Comparison of ENCODE assay signal across 27 cellular contexts in genomic region chr4:94475794-94476193, GRCh38.
"Had no signal": no experiment of that assay in that cellular context is flagged by ENCODE, and none has a peak within 500 bp of the region (broad histone marks: within the 10 kb centered on the region; RNA-seq: fewer than 3 reads in every experiment).

No MANE protein-coding gene starts in this region.

- H3K9me3 ChIP-seq: adrenal gland, body of pancreas, neutrophil, ovary, sigmoid colon, thoracic aorta had no signal

- ATAC-seq: body of pancreas; esophagus mucosa; left cardiac atrium; stimulated activated effector memory CD8-positive, alpha-beta T cell treated with anti-CD3 and anti-CD28 coated beads, Interleukin-12 subunit alpha, Interleukin-12 subunit beta, amount 100 ng/mL, for 72 hours had no signal

- DNase-seq: activated CD4-positive, alpha-beta T cell treated with anti-CD3 and anti-CD28 coated beads for 48 hours; activated CD4-positive, alpha-beta T cell treated with anti-CD3 and anti-CD28 coated beads, Interleukin-2, amount 50 U/mL, for 48 hours; activated CD8-positive, alpha-beta memory T cell treated with anti-CD3 and anti-CD28 coated beads for 24 hours; activated effector memory CD4-positive, alpha-beta T cell treated with anti-CD3 and anti-CD28 coated beads, Interleukin-2, amount 50 U/mL, for 16 hours; activated naive CD4-positive, alpha-beta T cell treated with anti-CD3 and anti-CD28 coated beads for 36 hours; activated naive CD8-positive, alpha-beta T cell treated with anti-CD3 and anti-CD28 coated beads for 36 hours; adrenal gland; aorta; body of pancreas; cortex of kidney; endodermal cell; foreskin fibroblast; islet precursor cell; left cardiac atrium; naive B cell; nephron progenitor cell; ovary; retina; sigmoid colon; small intestine; stimulated activated CD4-positive, alpha-beta T cell treated with anti-CD3 and anti-CD28 coated beads, Interleukin-4, amount 100 ng/mL, for 24 hours; T-helper 1 cell; trophoblast cell had no signal

- H3K27me3 ChIP-seq: adrenal gland, body of pancreas, neutrophil, ovary, sigmoid colon had no signal

- H3K36me3 ChIP-seq: adrenal gland, neutrophil, ovary, sigmoid colon, thoracic aorta had no signal

- H3K4me3 ChIP-seq: adrenal gland, body of pancreas, ovary, sigmoid colon, thoracic aorta had no signal

- H3K27ac ChIP-seq: adrenal gland, neutrophil, ovary had no signal
